14 cellular contexts compared by ENCODE assay signal in the genomic region with DNA sequence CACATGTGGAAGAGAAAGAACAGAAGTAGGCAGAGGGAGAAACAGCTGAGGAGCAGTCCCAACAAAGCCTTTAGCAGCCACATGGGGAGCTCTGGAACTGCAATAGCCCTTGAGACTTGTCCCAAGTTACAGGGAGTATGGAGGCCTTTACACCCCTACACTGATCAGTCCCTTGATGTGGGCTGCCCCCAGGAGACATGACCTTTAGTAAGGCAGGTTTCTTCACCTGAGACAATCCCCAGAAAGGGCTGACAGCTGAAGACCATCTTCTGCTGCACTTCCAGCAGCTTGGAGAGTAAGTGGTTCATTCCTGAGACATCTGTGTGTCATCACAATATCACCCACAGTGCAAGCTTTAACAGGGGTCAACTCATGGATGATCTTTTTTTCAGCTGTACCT. TPM values are rescaled to one million over a fixed set of nuclear protein-coding genes. Genes with fewer than 3 reads are reported as not detected.
DNase-seq lines count a peak whose midpoint lies in the region; ATAC-seq, FAIRE-seq and TF ChIP-seq lines count a peak whose summit lies in the region.
"Had no signal": no experiment of that assay in that cellular context is flagged by ENCODE, and none has a peak within 500 bp of the region (broad histone marks: within the 10 kb centered on the region; RNA-seq: fewer than 3 reads in every experiment).

No MANE protein-coding gene starts in this region.

- TF ChIP-seq EP300 in A549 (IDR thresholded peaks at IDR 0.05) = no peak

- no peak for FAIRE-seq in A549 (lab: Jason Lieb, UNC)
- FAIRE-seq: TTC549 had no signal

- H3K4me3 ChIP-seq in A549 (no peak overlapping the region), dorsolateral prefrontal cortex (no peak overlapping the region)
- H3K4me3 ChIP-seq: stomach had no signal

- TF ChIP-seq CTCF in A549 (IDR thresholded peaks at IDR 0.05) (no peak), GM10266 (IDR thresholded peaks at IDR 0.05; ENCODE audit: control insufficient read depth, insufficient read depth, low read depth, missing control alignments) (peak; percentile 22), dorsolateral prefrontal cortex (IDR thresholded peaks at IDR 0.05 in 54 of 56, conservative IDR thresholded peaks at IDR 0.05 in 2 of 56; ENCODE audit: low read depth in 1 of 56, partially characterized antibody in 56 of 56) (no peak)

- H3K9me3 ChIP-seq in A549 = no peaks in the 10 kb centered on the region
- H3K9me3 ChIP-seq: stomach had no signal

- TF ChIP-seq RAD21 in A549 (conservative IDR thresholded peaks at IDR 0.05 in 1 of 2, IDR thresholded peaks at IDR 0.05 in 1 of 2) = no peak

- intact Hi-C loops in dorsolateral prefrontal cortex (cut with DNase I) = no loop called here

- POLR2A ChIA-PET in A549 (lab: Yijun Ruan, JAX) = no interaction called here

- H3K27me3 ChIP-seq in dorsolateral prefrontal cortex = peaks cover 0 to 5% (median 0%) of the 10 kb centered on the region in 45 donors
- H3K27me3 ChIP-seq: stomach had no signal

- ATAC-seq in A549 = peak; percentile 35 to 41; a peak in 3 of 6 replicates
- ATAC-seq in GM21529 (IDR thresholded peaks at IDR 0.05; ENCODE audit: unreplicated experiment) = no peak
- ATAC-seq: activated T-cell treated with anti-CD3 and anti-CD28 coated beads, Interleukin-2, amount 50 U/mL, for 4 hours had no signal

- peak overlapping the region in 1 of 2 experiments; percentile 39; a peak in 2 of 6 replicates for H3K27ac ChIP-seq in A549
- peak overlapping the region; percentile 68 for H3K27ac ChIP-seq in epithelial cell of prostate
- H3K27ac ChIP-seq in dorsolateral prefrontal cortex = no peak overlapping the region

- peaks cover 47% of the 10 kb centered on the region for H3K4me1 ChIP-seq in A549

- DNase-seq in A549 (ENCODE audit: low read depth in 1 of 2, low spot score in 1 of 2) (no peak), GM10266 (ENCODE audit: extremely low spot score) (no peak), OCI-M1 (lab: John Stamatoyannopoulos, UW) (peak; percentile 22), epithelial cell of prostate (ENCODE audit: low read depth, low spot score) (no peak), cerebellum (ENCODE audit: low spot score) (no peak), NCI-H1105 treated with DMSO at 0.1 percent for 48 hours (lab: John Stamatoyannopoulos, UW) (no peak), dorsolateral prefrontal cortex (no peak)
- DNase-seq: activated T-cell treated with anti-CD3 and anti-CD28 coated beads, Interleukin-2, amount 50 U/mL, for 4 hours; CD4-positive, alpha-beta memory T cell; central memory CD4-positive, alpha-beta T cell; NCI-H1694; stomach had no signal

- TF ChIP-seq POLR2A in A549 (IDR thresholded peaks at IDR 0.05; ENCODE audit: low read length) = no peak

- no peak overlapping the region for H3K4me2 ChIP-seq in A549

- CTCF ChIA-PET in A549 (lab: Yijun Ruan, JAX) = interaction anchor here (0.7 to 1.4 kb wide), 3 partner anchors 13 to 284 kb away, joined by 3 to 5 read pairs (median 3); no protein-coding TSS in a partner anchor

TF ChIP-seq in A549, 52 proteins besides CTCF, POLR2A, EP300 and RAD21:
- no peak for TF ChIP-seq NFE2L2 (conservative IDR thresholded peaks at IDR 0.05; ENCODE audit: low read length)
- peak; percentile 41; the same call in 1 of the 2 replicates for TF ChIP-seq TFCP2L1 (CRISPR knock-in tag; IDR thresholded peaks at IDR 0.05)
- 0 out of 2 replicates have a peak, but pooled peaks have one; percentile 30 for TF ChIP-seq FOSB (CRISPR knock-in tag; IDR thresholded peaks at IDR 0.05)
- no peak for TF ChIP-seq MAZ (IDR thresholded peaks at IDR 0.05; ENCODE audit: borderline replicate concordance, low read depth, low read length)
- TF ChIP-seq KDM5A (IDR thresholded peaks at IDR 0.05) = no peak
TF ChIP-seq in A549: peak in this region for 2.

RNA-seq across cellular contexts. Expression of gene SNAPC1, which starts 8.6 kb away (rescaled TPM):
- polyA plus RNA-seq in A549 (2011; rRNA removed) = 15.2 and 30.5 TPM in 2 replicates
- 4.7 and 5.9 TPM in 2 replicates for polyA plus RNA-seq in A549 (2012; cell fraction: cytosol; rRNA removed)
- polyA plus RNA-seq in A549 (2012; cell fraction: nucleus; rRNA removed) = 2.6 and 5.7 TPM in 2 replicates
- polyA plus RNA-seq in A549 (2017; fragmentation: RNase III; extraction: RNeasy Plus Mini Kit Qiagen cat#74134 plus additional on column Dnase treatment) = 22.3 to 24.5 TPM (median 22.8 TPM) in 3 replicates
- polyA minus RNA-seq in A549 (2011; rRNA and poly(A)+ RNA removed) = 2.7 and 3.6 TPM in 2 replicates
- 6.9 TPM for total RNA-seq in cerebellum
- total RNA-seq in dorsolateral prefrontal cortex = 1 to 10 TPM; 2.2 to 6.6 (median 4.4) TPM

RNA-seq across cellular contexts. Expression of gene HIF1A, which starts 58.3 kb away (rescaled TPM):
- polyA plus RNA-seq in A549 (2011; rRNA removed) (284 and 383 TPM in 2 replicates), A549 (2017; fragmentation: RNase III; extraction: RNeasy Plus Mini Kit Qiagen cat#74134 plus additional on column Dnase treatment) (280 to 397 TPM (median 391 TPM) in 3 replicates)
- 27.9 and 38.2 TPM in 2 replicates for polyA plus RNA-seq in A549 (2012; cell fraction: cytosol; rRNA removed)
- polyA plus RNA-seq in A549 (2012; cell fraction: nucleus; rRNA removed) = 38.2 and 49.4 TPM in 2 replicates
- 228 and 254 TPM in 2 replicates for polyA minus RNA-seq in A549 (2011; rRNA and poly(A)+ RNA removed)
- total RNA-seq in cerebellum (129 TPM), dorsolateral prefrontal cortex (100 to 1,000 TPM in 11 of 120 experiments, 10 to 100 TPM in 109; 54.8 to 115 (median 81.7) TPM)

RNA-seq across cellular contexts. Expression of gene SYT16, which starts 58.9 kb away (rescaled TPM):
- polyA plus RNA-seq in A549 (2011; rRNA removed) (0.11 and 0.17 TPM in 2 replicates), A549 (2017; fragmentation: RNase III; extraction: RNeasy Plus Mini Kit Qiagen cat#74134 plus additional on column Dnase treatment) (0.07 to 0.26 TPM (median 0.20 TPM) in 3 replicates)
- 0.03 and 0.04 TPM in 2 replicates for polyA plus RNA-seq in A549 (2012; cell fraction: cytosol; rRNA removed)
- under 0.01 and 0.10 TPM in 2 replicates for polyA plus RNA-seq in A549 (2012; cell fraction: nucleus; rRNA removed)
- 0.88 and 1.1 TPM in 2 replicates for polyA minus RNA-seq in A549 (2011; rRNA and poly(A)+ RNA removed)
- total RNA-seq in cerebellum (59.9 TPM), dorsolateral prefrontal cortex (100 to 1,000 TPM in 55 of 120 experiments, 10 to 100 TPM in 65; 25.3 to 165 (median 96.0) TPM)
- total RNA-seq: CD4-positive, alpha-beta memory T cell had no signal
- polyA plus RNA-seq: CD4-positive, alpha-beta memory T cell had no signal
